In genomic region chr3:194043516-194043915, GRCh38 we compare ENCODE assay signal across 19 cellular contexts.
DNase-seq lines count a peak whose midpoint lies in the region; ATAC-seq, FAIRE-seq and TF ChIP-seq lines count a peak whose summit lies in the region.
"Had no signal": no experiment of that assay in that cellular context is flagged by ENCODE, and none has a peak within 500 bp of the region (broad histone marks: within the 10 kb centered on the region; RNA-seq: fewer than 3 reads in every experiment).

No MANE protein-coding gene starts in this region.

- ATAC-seq in GM18520 (IDR thresholded peaks at IDR 0.05; ENCODE audit: unreplicated experiment) (no peak), GM21825 (IDR thresholded peaks at IDR 0.05; ENCODE audit: unreplicated experiment) (no peak), gastrocnemius medialis (no peak)

- H3K4me1 ChIP-seq in gastrocnemius medialis, result peaks cover 5 to 17% of the 10 kb centered on the region in 2 donors

- intact Hi-C loops in gastrocnemius medialis (cut with DNase I; ENCODE audit: low total_unique reads), result no loop called here

- DNase-seq in ACHN (peak; percentile 8), H54 (ENCODE audit: insufficient read length, low spot score) (peak; percentile 42), astrocyte of the cerebellum (ENCODE audit: low read depth) (peak; percentile 33), iris pigment epithelial cell (ENCODE audit: low read depth) (peak; percentile 85), MG63 (no peak), gastrocnemius medialis (no peak)
- DNase-seq: activated CD8-positive, alpha-beta memory T cell treated with anti-CD3 and anti-CD28 coated beads, Interleukin-2, amount 50 U/mL, for 48 hours; activated naive CD8-positive, alpha-beta T cell treated with anti-CD3 and anti-CD28 coated beads for 36 hours; DMS153; foreskin melanocyte; transverse colon; WERI-Rb-1 had no signal

- H3K4me3 ChIP-seq in astrocyte of the cerebellum (ENCODE audit: low read depth, low read length) (no peak overlapping the region), MG63 (no peak overlapping the region), gastrocnemius medialis (no peak overlapping the region)
- H3K4me3 ChIP-seq: SK-N-MC, transverse colon had no signal

- H3K9me3 ChIP-seq in MG63, result no peaks in the 10 kb centered on the region
- no peaks in the 10 kb centered on the region for H3K9me3 ChIP-seq in gastrocnemius medialis
- H3K9me3 ChIP-seq: transverse colon had no signal

- no peaks in the 10 kb centered on the region for H3K27me3 ChIP-seq in MG63
- H3K27me3 ChIP-seq in gastrocnemius medialis, result no peaks in the 10 kb centered on the region
- H3K27me3 ChIP-seq: transverse colon had no signal

- TF ChIP-seq POLR2A in H54 (IDR thresholded peaks at IDR 0.05; ENCODE audit: low read depth, low read length) (no peak), gastrocnemius medialis (IDR thresholded peaks at IDR 0.05) (no peak)

- TF ChIP-seq CTCF in astrocyte of the cerebellum (IDR thresholded peaks at IDR 0.05; ENCODE audit: low read depth, low read length, missing control alignments) (no peak), gastrocnemius medialis (IDR thresholded peaks at IDR 0.05 in 4 of 5, conservative IDR thresholded peaks at IDR 0.05 in 1 of 5) (no peak)

- no peaks in the 10 kb centered on the region for H3K36me3 ChIP-seq in MG63
- no peaks in the 10 kb centered on the region for H3K36me3 ChIP-seq in gastrocnemius medialis
- H3K36me3 ChIP-seq: transverse colon, WERI-Rb-1 had no signal

- no peak overlapping the region for H3K27ac ChIP-seq in gastrocnemius medialis
- H3K27ac ChIP-seq: HL-60, parathyroid adenoma, SK-N-MC, transverse colon, WERI-Rb-1 had no signal

- FAIRE-seq in H54 (lab: Jason Lieb, UNC), result peak; percentile 6
- FAIRE-seq: colon, H1 had no signal

- in situ Hi-C loops in ACHN (cut with HindIII; ENCODE audit: low pct_ligation_motif_present, low pct_unique_long_range_greater_than_20kb, low sequenced_read_pairs) (no loop called here), astrocyte of the cerebellum (cut with HindIII; ENCODE audit: low sequenced_read_pairs) (no loop called here), gastrocnemius medialis (cut with MboI; ENCODE audit: low sequenced_read_pairs in 4 of 4) (no loop called here)

Comparison
In these comparisons a context has a peak if more than half of its experiments do, and no peak if none do; other contexts are left out.
1. DNase-seq: peak in ACHN (single experiment), H54 (single experiment), astrocyte of the cerebellum (single experiment) and iris pigment epithelial cell (single experiment); none in MG63 (single experiment) and gastrocnemius medialis (0 of 2).